Comparison of ENCODE assay signal across 8 cellular contexts in the genomic region with DNA sequence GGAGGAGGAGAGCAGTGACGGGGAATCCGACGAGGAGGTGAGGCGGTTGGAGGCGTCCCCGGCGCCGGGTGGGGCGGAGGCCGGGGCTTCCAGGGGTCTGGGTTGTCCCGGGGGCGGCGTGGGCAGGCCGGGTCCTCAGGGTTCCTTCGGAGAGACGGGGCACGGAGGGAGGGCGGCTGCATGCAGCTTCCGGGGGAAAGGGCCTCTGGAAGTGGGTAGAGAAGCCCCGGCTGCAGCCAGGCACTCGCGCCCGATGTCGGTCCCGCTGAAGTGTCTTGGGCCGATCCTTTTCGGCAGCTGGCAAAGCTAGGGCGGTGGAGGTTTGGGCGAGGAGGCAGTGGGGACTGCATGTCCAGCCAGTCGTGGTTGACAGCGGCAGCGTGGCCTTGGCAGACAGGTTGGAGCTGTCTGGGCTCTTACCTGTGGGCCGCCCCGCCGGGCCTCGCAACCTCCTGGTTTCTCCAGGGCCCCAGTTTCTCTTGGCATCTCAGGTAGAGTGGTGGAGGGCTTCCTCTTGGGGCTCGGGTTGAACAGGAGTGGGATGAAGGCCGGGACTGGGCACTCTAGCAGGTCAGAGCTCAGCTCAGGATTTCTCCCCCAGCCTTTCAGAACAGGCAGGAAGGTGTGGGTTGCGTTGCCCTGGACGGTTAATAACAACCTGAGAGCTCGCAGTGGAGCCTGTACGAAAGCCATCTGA. TPM values are rescaled to one million over a fixed set of nuclear protein-coding genes. Genes with fewer than 3 reads are reported as not detected.
DNase-seq lines count a peak whose midpoint lies in the region; ATAC-seq lines count a peak whose summit lies in the region.

No MANE protein-coding gene starts in this region.

- 4% methylated on average over 37 to 38 of the region's 42 CpGs for WGBS in mesodermal cell (ENCODE audit: insufficient coverage in 2 of 2), 2 experiments

- DNase-seq in GM03348 (ENCODE audit: low spot score) (peak; percentile 51), ecto neural progenitor cell (ENCODE audit: low spot score) (peak; percentile 70), substantia nigra (lab: John Stamatoyannopoulos, UW) (peak in 19 of 49 donors; percentile 4 to 52 (median 33)), NCI-H2171 (lab: John Stamatoyannopoulos, UW) (no peak), NCI-H1436 treated with DMSO at 0.1 percent for 48 hours (lab: John Stamatoyannopoulos, UW) (no peak)
- peak; percentile 56 to 71 for DNase-seq in activated CD4-positive, alpha-beta T cell treated with anti-CD3 and anti-CD28 coated beads for 4 hours

- H3K4me1 ChIP-seq in mesodermal cell (ENCODE audit: control insufficient read depth, insufficient read depth, low read length, poor library complexity, severe bottlenecking) = peaks cover 5% of the 10 kb centered on the region

- H3K9me3 ChIP-seq in mesodermal cell (ENCODE audit: control insufficient read depth, low read length) = no peaks in the 10 kb centered on the region

- peak overlapping the region; percentile 66 for H3K27ac ChIP-seq in mesodermal cell (ENCODE audit: low read depth, low read length, severe bottlenecking)
- H3K27ac ChIP-seq in substantia nigra (ENCODE audit: low read depth, low read length, poor library complexity, severe bottlenecking) = peak overlapping the region; percentile 75

- H3K4me3 ChIP-seq in mesodermal cell (ENCODE audit: extremely low read depth, insufficient read depth, low read length, poor library complexity, severe bottlenecking) = peak overlapping the region; percentile 87

- ATAC-seq in HG03097 (IDR thresholded peaks at IDR 0.05; ENCODE audit: low FRiP score, unreplicated experiment) = peak; percentile 3

- peaks cover 41% of the 10 kb centered on the region for H3K36me3 ChIP-seq in mesodermal cell (ENCODE audit: control insufficient read depth, insufficient read depth, low read length)

RNA-seq across cellular contexts. Expression of a gene that starts 0.7 kb away (rescaled TPM):
- 28.8 TPM for polyA plus RNA-seq in mesodermal cell (2013, experiment 1 of 2)
- 23.7 TPM for polyA plus RNA-seq in mesodermal cell (2013, experiment 2 of 2)

RNA-seq across cellular contexts. Expression of a gene that starts 14.1 kb away (rescaled TPM):
- not detected for polyA plus RNA-seq in mesodermal cell (2013, experiment 1 of 2)
- not detected for polyA plus RNA-seq in mesodermal cell (2013, experiment 2 of 2)

RNA-seq across cellular contexts. Expression of a gene that starts 23.8 kb away (rescaled TPM):
- polyA plus RNA-seq in mesodermal cell (2013, experiment 1 of 2) = 5.1 TPM
- 3.1 TPM for polyA plus RNA-seq in mesodermal cell (2013, experiment 2 of 2)

RNA-seq across cellular contexts. Expression of a gene that starts 26.7 kb away (rescaled TPM):
- polyA plus RNA-seq in mesodermal cell (2013, experiment 1 of 2) = 10.6 TPM
- 12.3 TPM for polyA plus RNA-seq in mesodermal cell (2013, experiment 2 of 2)

RNA-seq across cellular contexts. Expression of a gene that starts 27.0 kb away (rescaled TPM):
- polyA plus RNA-seq in mesodermal cell (2013, experiment 1 of 2) = 79.4 TPM
- 70.8 TPM for polyA plus RNA-seq in mesodermal cell (2013, experiment 2 of 2)

Comparison
In these comparisons a context has a peak if more than half of its experiments do, and no peak if none do; other contexts are left out.
1. DNase-seq: peak in GM03348 (single experiment), activated CD4-positive, alpha-beta T cell treated with anti-CD3 and anti-CD28 coated beads for 4 hours (2 of 2) and ecto neural progenitor cell (single experiment); none in NCI-H2171 (single experiment) and NCI-H1436 treated with DMSO at 0.1 percent for 48 hours (single experiment).